In the genomic region with DNA sequence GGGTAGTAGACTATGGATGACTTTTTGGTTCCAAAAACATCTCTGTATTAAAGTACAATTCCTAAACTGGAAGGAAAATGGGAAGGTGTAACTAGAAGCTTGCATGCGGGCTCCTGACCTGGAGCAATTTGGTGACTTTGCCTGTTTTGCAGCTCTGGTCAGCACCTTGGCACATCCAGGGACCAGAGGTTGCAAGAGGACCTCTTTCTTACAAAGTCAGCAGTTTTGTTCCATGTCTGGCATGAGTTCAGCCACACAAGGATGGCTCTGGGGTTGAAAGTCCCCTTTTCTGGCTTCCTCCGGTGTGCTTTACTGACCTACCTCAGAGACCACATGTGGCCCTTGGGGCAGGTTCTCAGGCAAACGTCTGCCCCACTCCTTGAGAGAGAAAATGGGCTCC, we compare ENCODE assay signal across 26 cellular contexts. TPM values are rescaled to one million over a fixed set of nuclear protein-coding genes. Genes with fewer than 3 reads are reported as not detected.
"Had no signal": no experiment of that assay in that cellular context is flagged by ENCODE, and none has a peak within 500 bp of the region (broad histone marks: within the 10 kb centered on the region; RNA-seq: fewer than 3 reads in every experiment).

No MANE protein-coding gene starts in this region.

- DNase-seq: hypothalamus; immature natural killer cell; kidney; left colon; left lung; lower lobe of right lung; mammary epithelial cell; mesenchymal stem cell; naive thymus-derived CD8-positive, alpha-beta T cell; pancreas; retina; sigmoid colon; small intestine; stimulated activated CD4-positive, alpha-beta T cell treated with anti-CD3 and anti-CD28 coated beads, Interleukin-1b, Interleukin-23, amount 100 ng/mL, for 48 hours; stimulated activated CD4-positive, alpha-beta T cell treated with anti-CD3 and anti-CD28 coated beads, Interleukin-2, amount 100 ng/mL, for 48 hours; stimulated activated CD4-positive, alpha-beta T cell treated with anti-CD3 and anti-CD28 coated beads, Interleukin-4, amount 100 ng/mL, for 4 hours; stimulated activated CD8-positive, alpha-beta memory T cell treated with anti-CD3 and anti-CD28 coated beads, Interleukin-4, amount 100 ng/mL, for 48 hours; stimulated activated naive CD4-positive, alpha-beta T cell treated with Interleukin-2 at 50 U/mL for 16 hours; stimulated activated naive CD8-positive, alpha-beta T cell treated with anti-CD3 and anti-CD28 coated beads, Interleukin-15, amount 100 ng/mL, for 72 hours; substantia nigra had no signal

- H3K27me3 ChIP-seq: left lung, pancreas, sigmoid colon, tibial nerve, vagina had no signal

- ATAC-seq: left colon; left lung; lower lobe of right lung; naive thymus-derived CD8-positive, alpha-beta T cell; pancreas; right cardiac atrium; stimulated activated memory B cell treated with anti-CD40 and anti-IgM and Interleukin-4, amounts not matched to agents 10 μg/mL and 1 μg/mL and 100 μg/mL, for 72 hours; stimulated activated naive CD8-positive, alpha-beta T cell treated with anti-CD3 and anti-CD28 coated beads, Interleukin-15, amount 100 ng/mL, for 72 hours had no signal

- H3K27ac ChIP-seq: left lung, lower lobe of right lung, pancreas, prostate gland, sigmoid colon, tibial nerve, vagina had no signal

- H3K4me3 ChIP-seq: left lung, lower lobe of right lung, pancreas, prostate gland, sigmoid colon, tibial nerve, vagina had no signal

- H3K36me3 ChIP-seq: left lung, lower lobe of right lung, pancreas, prostate gland, sigmoid colon, tibial nerve, vagina had no signal

- H3K9me3 ChIP-seq: left lung, lower lobe of right lung, pancreas, prostate gland, sigmoid colon, tibial nerve, vagina had no signal

- H3K4me1 ChIP-seq: pancreas, prostate gland had no signal

- FAIRE-seq: islet of Langerhans, kidney, pancreas, small intestine had no signal

RNA-seq across cellular contexts. Expression of gene CD93, which starts 22.7 kb away (rescaled TPM):
- total RNA-seq: mammary epithelial cell had no signal
- polyA plus RNA-seq: mammary epithelial cell had no signal

RNA-seq across cellular contexts. Expression of gene THBD, which starts 59.4 kb away (rescaled TPM):
- polyA plus RNA-seq: naive thymus-derived CD8-positive, alpha-beta T cell had no signal
